Comparison of ENCODE assay signal across 27 cellular contexts in genomic region chr9:20030671-20031070, GRCh38.
"Had no signal": no experiment of that assay in that cellular context is flagged by ENCODE, and none has a peak within 500 bp of the region (broad histone marks: within the 10 kb centered on the region; RNA-seq: fewer than 3 reads in every experiment).

No MANE protein-coding gene starts in this region.

- H3K36me3 ChIP-seq: MG63, Peyer's patch, SJCRH30 had no signal

- H3K9me3 ChIP-seq: MG63, Peyer's patch, SJCRH30 had no signal

- H3K4me1 ChIP-seq: Peyer's patch, SJCRH30 had no signal

- ATAC-seq: HepG2, Right ventricle myocardium inferior, SK-N-SH treated with all-trans-retinoic acid at 6 μM for 48 hours had no signal

- DNase-seq: IMR-90, Karpas-422, KG1, MG63, MV-4-11, NCI-H1048, NCI-H1105, NCI-H1417 treated with DMSO at 0.1 percent for 48 hours, NCI-H146, NCI-H1694 treated with DMSO at 0.1 percent for 48 hours, NCI-H1930, NCI-H2081, NCI-H2107, NCI-H226, NCI-H446, NCI-H510A, NCI-H524 treated with DMSO at 0.1 percent for 48 hours, NCI-H69, NCI-H774, PC-9, Peyer's patch, SHP77 treated with DMSO at 0.1 percent for 48 hours, SJCRH30, T-helper 1 cell had no signal

- H3K27ac ChIP-seq: PC-9, Peyer's patch, SJCRH30 had no signal

- H3K4me3 ChIP-seq: MG63, PC-9, Peyer's patch, SJCRH30 had no signal

- H3K27me3 ChIP-seq: MG63, Peyer's patch, SJCRH30 had no signal
